In genomic region chr15:77064539-77065308, GRCh38 we compare ENCODE assay signal across 9 cellular contexts. TPM values are rescaled to one million over a fixed set of nuclear protein-coding genes. Genes with fewer than 3 reads are reported as not detected.
DNase-seq lines count a peak whose midpoint lies in the region; ATAC-seq and TF ChIP-seq lines count a peak whose summit lies in the region.
"Had no signal": no experiment of that assay in that cellular context is flagged by ENCODE, and none has a peak within 500 bp of the region (broad histone marks: within the 10 kb centered on the region; RNA-seq: fewer than 3 reads in every experiment).

No MANE protein-coding gene starts in this region.

- peaks cover 0 to 59% (median 19%) of the 10 kb centered on the region in 4 donors for H3K4me1 ChIP-seq in Peyer's patch
- H3K4me1 ChIP-seq in neutrophil (ENCODE audit: control insufficient read depth in 1 of 2, insufficient read depth in 1 of 2, low read depth in 1 of 2, low read length in 1 of 2): peaks cover 12 to 17% of the 10 kb centered on the region in 2 experiments

- peak; percentile 77 for DNase-seq in Caki2 (ENCODE audit: low read depth)
- DNase-seq in Peyer's patch: no peak
- peak; percentile 84 for DNase-seq in epithelial cell of esophagus (ENCODE audit: low read depth)
- DNase-seq in NCI-H510A (lab: John Stamatoyannopoulos, UW): no peak
- DNase-seq in NCI-H1694 (lab: John Stamatoyannopoulos, UW): no peak
- no peak for DNase-seq in NCI-H524 (lab: John Stamatoyannopoulos, UW)
- DNase-seq: NCI-H1092 had no signal

- no peak for TF ChIP-seq POLR2A in Peyer's patch (IDR thresholded peaks at IDR 0.05)

- TF ChIP-seq CTCF in Peyer's patch (IDR thresholded peaks at IDR 0.05) (no peak), epithelial cell of esophagus (IDR thresholded peaks at IDR 0.05; ENCODE audit: insufficient read depth, low read depth, low read length, missing control alignments) (no peak), neutrophil (IDR thresholded peaks at IDR 0.05) (no peak)

- H3K27ac ChIP-seq in Peyer's patch (peak overlapping the region in 3 of 4 donors; percentile 4 to 53 (median 20)), neutrophil (peak overlapping the region; percentile 17)

- H3K36me3 ChIP-seq in Peyer's patch (no peaks in the 10 kb centered on the region), neutrophil (no peaks in the 10 kb centered on the region)

- ATAC-seq in GM18861 (IDR thresholded peaks at IDR 0.05; ENCODE audit: unreplicated experiment): no peak

- in situ Hi-C loops in Caki2 (cut with HindIII; ENCODE audit: low pct_unique_long_range_greater_than_20kb, low sequenced_read_pairs): loop anchor here (25.0 kb wide), 1 partner anchor 473 kb away; no protein-coding TSS in a partner anchor

- H3K27me3 ChIP-seq in Peyer's patch: no peaks in the 10 kb centered on the region
- H3K27me3 ChIP-seq in neutrophil: peaks cover 3% of the 10 kb centered on the region

- no peaks in the 10 kb centered on the region for H3K9me3 ChIP-seq in Peyer's patch
- H3K9me3 ChIP-seq in neutrophil: no peaks in the 10 kb centered on the region

- no peak overlapping the region for H3K4me3 ChIP-seq in Peyer's patch
- H3K4me3 ChIP-seq in epithelial cell of esophagus (ENCODE audit: low read length): no peak overlapping the region
- no peak overlapping the region for H3K4me3 ChIP-seq in neutrophil (ENCODE audit: low read depth in 1 of 2, low read length in 1 of 2)

RNA-seq across cellular contexts. Expression of gene TSPAN3, which starts 6.2 kb away (rescaled TPM):
- 271 and 282 TPM in 2 replicates for total RNA-seq in Caki2 (2014; rRNA removed; shearing (Covaris generic); ENCODE audit: low replicate concordance)
- 100 to 1,000 TPM in 3 of 4 donors, 10 to 100 TPM in 1; 92.4 to 778 (median 563) TPM for total RNA-seq in Peyer's patch

Comparison
In these comparisons a context has a peak if more than half of its experiments do, and no peak if none do; other contexts are left out.
1. DNase-seq: peak in Caki2 (single experiment) and epithelial cell of esophagus (single experiment); none in Peyer's patch (0 of 3), NCI-H510A (single experiment), NCI-H1694 (single experiment) and NCI-H524 (0 of 2).